Comparison of ENCODE assay signal across 8 cellular contexts in genomic region chr3:4493931-4494806, GRCh38. TPM values are rescaled to one million over a fixed set of nuclear protein-coding genes. Genes with fewer than 3 reads are reported as not detected.
A peak's percentile ranks its signal among the peaks of the same experiment; 100 is the strongest.
DNase-seq lines count a peak whose midpoint lies in the region; ATAC-seq and TF ChIP-seq lines count a peak whose summit lies in the region.

No MANE protein-coding gene starts in this region.

- H3K4me2 ChIP-seq in DND-41 (ENCODE audit: insufficient read depth, low read length) = peak overlapping the region; percentile 97

- DNase-seq in DND-41 (no peak), LNCaP clone FGC (ENCODE audit: low read depth) (no peak), right cardiac atrium (peak in 2 of 3 donors; percentile 35 to 60), retinal pigment epithelial cell (ENCODE audit: low read depth) (no peak), HPDE6-E6E7 (ENCODE audit: extremely low spot score) (no peak), posterior vena cava (ENCODE audit: low spot score) (no peak), NCI-H510A (lab: John Stamatoyannopoulos, UW) (no peak)
- peak; percentile 39 for DNase-seq in activated naive CD8-positive, alpha-beta T cell treated with anti-CD3 and anti-CD28 coated beads for 36 hours

- intact Hi-C loops in right cardiac atrium (cut with DNase I) = loop anchor here in 3 of 4 donors (10.0 kb wide), 3 partner anchors 111 to 141 kb away; no protein-coding TSS in a partner anchor
- intact Hi-C loops in posterior vena cava (cut with DNase I) = loop anchor here in 1 of 2 donors (5.0 to 10.0 kb wide), 2 partner anchors 88 to 139 kb away; no protein-coding TSS in a partner anchor

- WGBS in right cardiac atrium = 6% methylated on average over 28 of the region's 28 CpGs

- no peak for ATAC-seq in DND-41 (ENCODE audit: insufficient read depth, low read depth)
- peak; percentile 0 to 12 for ATAC-seq in right cardiac atrium

- H3K9me3 ChIP-seq in DND-41 (ENCODE audit: insufficient read depth, low read length, severe bottlenecking) = no peaks in the 10 kb centered on the region
- H3K9me3 ChIP-seq in right cardiac atrium (ENCODE audit: control insufficient read depth, low read length) = no peaks in the 10 kb centered on the region

- no peaks in the 10 kb centered on the region for H4K20me1 ChIP-seq in DND-41 (ENCODE audit: insufficient read depth, low read length)

- peaks cover 5% of the 10 kb centered on the region for H3K27me3 Mint-ChIP-seq in activated naive CD8-positive, alpha-beta T cell treated with anti-CD3 and anti-CD28 coated beads for 36 hours

- H3K27ac ChIP-seq in DND-41 (ENCODE audit: low read length) = peak overlapping the region; percentile 68
- peak overlapping the region; percentile 9 for H3K27ac ChIP-seq in right cardiac atrium (ENCODE audit: low read length)

- H3K9ac ChIP-seq in DND-41 (ENCODE audit: low read depth, low read length) = peak overlapping the region; percentile 60

- no peak for TF ChIP-seq CTCF in DND-41 (IDR thresholded peaks at IDR 0.05; ENCODE audit: borderline replicate concordance, extremely low read depth, low read length, poor library complexity, severe bottlenecking)
- no peak for TF ChIP-seq CTCF in LNCaP clone FGC (IDR thresholded peaks at IDR 0.05; ENCODE audit: control insufficient read depth, extremely low read depth, insufficient read depth)
- TF ChIP-seq CTCF in retinal pigment epithelial cell (conservative IDR thresholded peaks at IDR 0.05; ENCODE audit: low read depth, low read length) = no peak

- H3K36me3 Mint-ChIP-seq in activated naive CD8-positive, alpha-beta T cell treated with anti-CD3 and anti-CD28 coated beads for 36 hours = peaks cover 24% of the 10 kb centered on the region

- H3K4me1 ChIP-seq in DND-41 (ENCODE audit: insufficient read depth, low read length) (peaks cover 29% of the 10 kb centered on the region), right cardiac atrium (ENCODE audit: control insufficient read depth, insufficient read depth, low read length) (peaks cover 2% of the 10 kb centered on the region)

- H3K27me3 ChIP-seq in DND-41 (ENCODE audit: insufficient read depth, low read length, poor library complexity) = peaks cover 25% of the 10 kb centered on the region
- H3K27me3 ChIP-seq in right cardiac atrium (ENCODE audit: control insufficient read depth, insufficient read depth) = no peaks in the 10 kb centered on the region

- H3K27ac Mint-ChIP-seq in activated naive CD8-positive, alpha-beta T cell treated with anti-CD3 and anti-CD28 coated beads for 36 hours = peak overlapping the region; percentile 91

- H2AFZ ChIP-seq in DND-41 (ENCODE audit: low read depth, low read length) = peak overlapping the region; percentile 81

- H3K79me2 ChIP-seq in DND-41 (ENCODE audit: insufficient read depth, low read length) = no peaks in the 10 kb centered on the region

- no peaks in the 10 kb centered on the region for H3K9me3 Mint-ChIP-seq in activated naive CD8-positive, alpha-beta T cell treated with anti-CD3 and anti-CD28 coated beads for 36 hours

- H3K4me3 ChIP-seq in DND-41 (ENCODE audit: low read depth in 1 of 2, low read length in 2 of 2) = peak overlapping the region; percentile 63 to 79; a peak in 3 of 4 replicates
- peak overlapping the region; percentile 84 for H3K4me3 ChIP-seq in LNCaP clone FGC (ENCODE audit: low read depth, low read length)
- H3K4me3 ChIP-seq in right cardiac atrium (ENCODE audit: low read length) = peak overlapping the region; percentile 57
- H3K4me3 ChIP-seq in retinal pigment epithelial cell (ENCODE audit: low read length) = peak overlapping the region; percentile 89

- H3K4me1 Mint-ChIP-seq in activated naive CD8-positive, alpha-beta T cell treated with anti-CD3 and anti-CD28 coated beads for 36 hours = peaks cover 39% of the 10 kb centered on the region

- no peaks in the 10 kb centered on the region for H3K36me3 ChIP-seq in DND-41 (ENCODE audit: insufficient read depth, low read length)

- peak overlapping the region; percentile 95 for H3K4me3 Mint-ChIP-seq in activated naive CD8-positive, alpha-beta T cell treated with anti-CD3 and anti-CD28 coated beads for 36 hours

RNA-seq across cellular contexts. Expression of gene ITPR1, which starts 1.0 kb away (rescaled TPM):
- total RNA-seq in activated naive CD8-positive, alpha-beta T cell treated with anti-CD3 and anti-CD28 coated beads for 36 hours = 10 to 100 TPM; 58.4 to 59.5 TPM
- 10 to 100 TPM; 32.5 to 59.0 (median 45.6) TPM for total RNA-seq in right cardiac atrium
- polyA plus RNA-seq in right cardiac atrium = 13.9 TPM
- total RNA-seq in posterior vena cava = 100 to 1,000 TPM; 136 to 147 TPM

RNA-seq across cellular contexts. Expression of gene SUMF1, which starts 27.1 kb away (rescaled TPM):
- 1 to 10 TPM; 6.3 to 7.1 TPM for total RNA-seq in activated naive CD8-positive, alpha-beta T cell treated with anti-CD3 and anti-CD28 coated beads for 36 hours
- 10 to 100 TPM in 3 of 4 donors, 1 to 10 TPM in 1; 9.6 to 14.4 (median 11.8) TPM for total RNA-seq in right cardiac atrium
- polyA plus RNA-seq in right cardiac atrium = 7.8 TPM
- 10 to 100 TPM; 24.3 to 29.8 TPM for total RNA-seq in posterior vena cava

Comparison
In these comparisons a context has a peak if more than half of its experiments do, and no peak if none do; other contexts are left out.
1. DNase-seq: peak in activated naive CD8-positive, alpha-beta T cell treated with anti-CD3 and anti-CD28 coated beads for 36 hours (single experiment) and right cardiac atrium (2 of 3); none in DND-41 (single experiment), LNCaP clone FGC (single experiment), retinal pigment epithelial cell (single experiment), HPDE6-E6E7 (single experiment), posterior vena cava (single experiment) and NCI-H510A (single experiment).
2. Peak in every context shown above with its lines, with median percentiles within 50 percentile points of each other: H3K4me3 ChIP-seq.